Comparison of ENCODE assay signal across 8 cellular contexts in the genomic region with DNA sequence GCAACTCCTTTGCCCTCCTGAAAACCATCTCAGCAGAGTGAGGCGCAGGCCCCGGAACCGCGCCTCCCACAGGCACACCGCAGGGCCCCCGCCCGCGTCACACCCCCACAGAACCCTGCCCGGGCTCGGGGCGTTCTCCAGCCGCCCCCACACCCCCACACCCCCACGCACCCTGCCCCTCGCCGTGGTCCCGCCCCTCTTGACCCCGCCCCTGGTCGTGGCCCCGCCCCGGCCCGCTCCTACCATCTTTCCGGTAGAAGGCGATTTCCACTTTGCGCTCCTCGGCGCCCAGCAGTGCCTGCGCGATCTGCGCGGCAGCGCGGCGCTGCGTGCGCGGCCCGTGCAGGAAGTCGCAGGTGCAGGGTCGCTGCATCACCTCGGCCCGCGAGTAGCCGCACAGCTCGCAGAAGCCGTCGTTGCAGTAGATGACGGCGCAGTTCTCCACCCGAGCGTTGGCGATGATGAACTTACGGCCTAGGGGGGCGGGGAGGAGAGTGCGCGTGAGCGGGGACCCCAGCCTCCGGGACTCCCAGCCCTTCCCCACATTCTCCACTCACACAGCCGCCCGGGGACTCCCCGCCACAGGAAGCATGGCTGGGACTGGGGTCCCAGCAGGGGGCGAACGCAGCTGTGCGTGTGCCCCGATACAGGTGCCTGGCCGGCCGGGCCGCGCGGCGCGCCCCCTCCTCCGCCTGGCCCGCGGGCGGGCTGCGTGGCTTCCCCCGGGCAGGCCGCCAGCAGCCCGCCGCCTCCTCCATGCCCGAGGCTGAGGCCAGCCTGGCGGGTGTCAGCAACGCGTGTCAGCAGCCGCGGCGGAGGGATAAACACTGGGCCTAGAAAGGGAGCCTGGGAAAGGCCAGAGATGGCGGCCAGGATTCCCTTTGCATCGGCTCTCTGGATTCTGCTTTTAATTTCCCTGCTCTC. TPM values are rescaled to one million over a fixed set of nuclear protein-coding genes. Genes with fewer than 3 reads are reported as not detected.
DNase-seq lines count a peak whose midpoint lies in the region; ATAC-seq and TF ChIP-seq lines count a peak whose summit lies in the region.

No MANE protein-coding gene starts in this region.

- H3K4me3 Mint-ChIP-seq in activated CD4-positive, alpha-beta T cell treated with anti-CD3 and anti-CD28 coated beads for 36 hours: peak overlapping the region; percentile 73

- CTCF ChIA-PET in activated CD4-positive, alpha-beta T cell treated with anti-CD3 and anti-CD28 coated beads for 36 hours (lab: Charles Lee): interaction anchor here (0.8 to 1.3 kb wide), 8 partner anchors 10 to 76 kb away, joined by 3 to 9 read pairs (median 4); no protein-coding TSS in a partner anchor

- peak overlapping the region; percentile 51 for H3K27ac Mint-ChIP-seq in activated CD4-positive, alpha-beta T cell treated with anti-CD3 and anti-CD28 coated beads for 36 hours

- no peak overlapping the region for H2AK5ac ChIP-seq in mesendoderm (ENCODE audit: low read length)

- H3K56ac ChIP-seq in mesendoderm (ENCODE audit: low read length): peak overlapping the region; percentile 78

- H4K8ac ChIP-seq in mesendoderm (ENCODE audit: low read depth, low read length): no peak overlapping the region

- H3K4me3 ChIP-seq in colonic mucosa (peak overlapping the region; percentile 42), mesendoderm (ENCODE audit: low read length) (peak overlapping the region; percentile 51)

- WGBS in mesendoderm (ENCODE audit: extremely low coverage, insufficient coverage, low lambda C conversion rate): no CpG with 5 or more reads among the region's 89 CpGs

- H3K36me3 Mint-ChIP-seq in activated CD4-positive, alpha-beta T cell treated with anti-CD3 and anti-CD28 coated beads for 36 hours (ENCODE audit: low read depth): no peaks in the 10 kb centered on the region

- peak; percentile 53 for ATAC-seq in GM21737 (IDR thresholded peaks at IDR 0.05; ENCODE audit: unreplicated experiment)
- ATAC-seq in activated CD4-positive, alpha-beta T cell treated with anti-CD3 and anti-CD28 coated beads for 36 hours: peak; percentile 81

- no peaks in the 10 kb centered on the region for H3K36me3 ChIP-seq in colonic mucosa
- H3K36me3 ChIP-seq in mesendoderm (ENCODE audit: control insufficient read depth, insufficient read depth, low read length): no peaks in the 10 kb centered on the region

- no peaks in the 10 kb centered on the region for H3K79me1 ChIP-seq in mesendoderm (ENCODE audit: low read length)

- H3K4ac ChIP-seq in mesendoderm (ENCODE audit: low read depth, low read length): no peak overlapping the region

- H3K79me2 ChIP-seq in mesendoderm (ENCODE audit: control insufficient read depth, insufficient read depth, low read length): no peaks in the 10 kb centered on the region

- no peak overlapping the region for H2BK5ac ChIP-seq in mesendoderm (ENCODE audit: low read length)

- no peak overlapping the region for H2BK120ac ChIP-seq in mesendoderm (ENCODE audit: low read depth, low read length)

- H3K9ac ChIP-seq in colonic mucosa (ENCODE audit: low read depth in 2 of 2, low read length in 2 of 2) (peak overlapping the region; percentile 50 to 58), mesendoderm (ENCODE audit: low read length) (peak overlapping the region; percentile 60)

- no peak overlapping the region for H4K5ac ChIP-seq in mesendoderm (ENCODE audit: low read length)

- peak overlapping the region; percentile 98 for H3K4me2 ChIP-seq in mesendoderm (ENCODE audit: low read length)

- intact Hi-C loops in activated CD4-positive, alpha-beta T cell treated with anti-CD3 and anti-CD28 coated beads for 36 hours (cut with DNase I, micrococcal nuclease): loop anchor here (1.0 to 5.0 kb wide), 4 partner anchors 38 to 106 kb away; a partner anchor contains a TSS
- intact Hi-C loops in colonic mucosa (cut with DNase I): no loop called here

- no peak overlapping the region for H3K18ac ChIP-seq in mesendoderm (ENCODE audit: low read length)

- H3K4me1 Mint-ChIP-seq in activated CD4-positive, alpha-beta T cell treated with anti-CD3 and anti-CD28 coated beads for 36 hours: peaks cover 30% of the 10 kb centered on the region

- peaks cover 21% of the 10 kb centered on the region for H3K27me3 Mint-ChIP-seq in activated CD4-positive, alpha-beta T cell treated with anti-CD3 and anti-CD28 coated beads for 36 hours

- no peak for TF ChIP-seq CTCF in colonic mucosa (IDR thresholded peaks at IDR 0.05)

- no peaks in the 10 kb centered on the region for H3K4me1 ChIP-seq in colonic mucosa
- no peaks in the 10 kb centered on the region for H3K4me1 ChIP-seq in mesendoderm (ENCODE audit: control insufficient read depth, low read depth, low read length)

- H3K27me3 ChIP-seq in colonic mucosa: peaks cover 18% of the 10 kb centered on the region
- H3K27me3 ChIP-seq in mesendoderm (ENCODE audit: insufficient read depth, low read length, poor library complexity): peaks cover 19% of the 10 kb centered on the region

- H3K23ac ChIP-seq in mesendoderm (ENCODE audit: low read length): no peak overlapping the region

- peak overlapping the region; percentile 62 for H3K27ac ChIP-seq in colonic mucosa
- H3K27ac ChIP-seq in mesendoderm (ENCODE audit: low read depth, low read length): no peak overlapping the region

- no peaks in the 10 kb centered on the region for H3K9me3 Mint-ChIP-seq in activated CD4-positive, alpha-beta T cell treated with anti-CD3 and anti-CD28 coated beads for 36 hours (ENCODE audit: low read depth)

- DNase-seq in EH (ENCODE audit: low read depth) (peak; percentile 31), NCI-H1105 treated with DMSO at 0.1 percent for 48 hours (lab: John Stamatoyannopoulos, UW) (peak; percentile 69), colonic mucosa (peak; percentile 87), mesendoderm (no peak), dedifferentiated amniotic fluid mesenchymal stem cell (ENCODE audit: extremely low spot score) (no peak)
- peak; percentile 85 for DNase-seq in activated CD4-positive, alpha-beta T cell treated with anti-CD3 and anti-CD28 coated beads for 36 hours
- peak; percentile 65 to 70 for DNase-seq in stimulated activated CD8-positive, alpha-beta memory T cell treated with anti-CD3 and anti-CD28 coated beads, Interleukin-2, amount 100 ng/mL, for 1 hour (ENCODE audit: low read depth in 2 of 2)

- no peaks in the 10 kb centered on the region for H3K9me3 ChIP-seq in colonic mucosa

- H2BK15ac ChIP-seq in mesendoderm (replicated peaks; ENCODE audit: low read depth): no peak overlapping the region

- POLR2A ChIA-PET in activated CD4-positive, alpha-beta T cell treated with anti-CD3 and anti-CD28 coated beads for 36 hours (lab: Charles Lee): no interaction called here

RNA-seq across cellular contexts. Expression of a gene that starts 3.4 kb away (rescaled TPM):
- under 1 TPM; 0.48 to 0.54 TPM for total RNA-seq in activated CD4-positive, alpha-beta T cell treated with anti-CD3 and anti-CD28 coated beads for 36 hours
- total RNA-seq in colonic mucosa: 1 to 10 TPM; 3.3 to 8.8 TPM
- 0.93 TPM for polyA plus RNA-seq in mesendoderm (2013, experiment 1 of 2)
- 0.73 TPM for polyA plus RNA-seq in mesendoderm (2013, experiment 2 of 2)

RNA-seq across cellular contexts. Expression of a gene that starts 16.1 kb away (rescaled TPM):
- total RNA-seq in activated CD4-positive, alpha-beta T cell treated with anti-CD3 and anti-CD28 coated beads for 36 hours: 10 to 100 TPM in 1 of 2 experiments, 1 to 10 TPM in 1; 9.3 to 11.1 TPM
- total RNA-seq in colonic mucosa: 1 to 10 TPM; 4.0 to 4.2 TPM
- 2.6 TPM for polyA plus RNA-seq in mesendoderm (2013, experiment 1 of 2)
- polyA plus RNA-seq in mesendoderm (2013, experiment 2 of 2): 2.6 TPM

RNA-seq across cellular contexts. Expression of a gene that starts 49.6 kb away (rescaled TPM):
- total RNA-seq in activated CD4-positive, alpha-beta T cell treated with anti-CD3 and anti-CD28 coated beads for 36 hours: 10 to 100 TPM in 1 of 2 experiments, 1 to 10 TPM in 1; 6.9 to 10.0 TPM
- total RNA-seq in colonic mucosa: 1 to 10 TPM in 1 of 2 donors, under 1 TPM in 1; 0.66 to 1.2 TPM
- polyA plus RNA-seq in mesendoderm (2013, experiment 1 of 2): 1.1 TPM
- 0.53 TPM for polyA plus RNA-seq in mesendoderm (2013, experiment 2 of 2)

RNA-seq across cellular contexts. Expression of a gene that starts 53.5 kb away (rescaled TPM):
- 10 to 100 TPM; 41.9 to 44.5 TPM for total RNA-seq in activated CD4-positive, alpha-beta T cell treated with anti-CD3 and anti-CD28 coated beads for 36 hours
- total RNA-seq in colonic mucosa: 10 to 100 TPM; 26.7 to 59.5 TPM
- 7.0 TPM for polyA plus RNA-seq in mesendoderm (2013, experiment 1 of 2)
- polyA plus RNA-seq in mesendoderm (2013, experiment 2 of 2): 6.8 TPM

Comparison
In these comparisons a context has a peak if more than half of its experiments do, and no peak if none do; other contexts are left out.
1. DNase-seq: peak in EH (single experiment), NCI-H1105 treated with DMSO at 0.1 percent for 48 hours (single experiment), activated CD4-positive, alpha-beta T cell treated with anti-CD3 and anti-CD28 coated beads for 36 hours (single experiment), colonic mucosa (single experiment) and stimulated activated CD8-positive, alpha-beta memory T cell treated with anti-CD3 and anti-CD28 coated beads, Interleukin-2, amount 100 ng/mL, for 1 hour (2 of 2); none in mesendoderm (single experiment) and dedifferentiated amniotic fluid mesenchymal stem cell (single experiment).